ENCODE assay signal across 9 cellular contexts in the genomic region with DNA sequence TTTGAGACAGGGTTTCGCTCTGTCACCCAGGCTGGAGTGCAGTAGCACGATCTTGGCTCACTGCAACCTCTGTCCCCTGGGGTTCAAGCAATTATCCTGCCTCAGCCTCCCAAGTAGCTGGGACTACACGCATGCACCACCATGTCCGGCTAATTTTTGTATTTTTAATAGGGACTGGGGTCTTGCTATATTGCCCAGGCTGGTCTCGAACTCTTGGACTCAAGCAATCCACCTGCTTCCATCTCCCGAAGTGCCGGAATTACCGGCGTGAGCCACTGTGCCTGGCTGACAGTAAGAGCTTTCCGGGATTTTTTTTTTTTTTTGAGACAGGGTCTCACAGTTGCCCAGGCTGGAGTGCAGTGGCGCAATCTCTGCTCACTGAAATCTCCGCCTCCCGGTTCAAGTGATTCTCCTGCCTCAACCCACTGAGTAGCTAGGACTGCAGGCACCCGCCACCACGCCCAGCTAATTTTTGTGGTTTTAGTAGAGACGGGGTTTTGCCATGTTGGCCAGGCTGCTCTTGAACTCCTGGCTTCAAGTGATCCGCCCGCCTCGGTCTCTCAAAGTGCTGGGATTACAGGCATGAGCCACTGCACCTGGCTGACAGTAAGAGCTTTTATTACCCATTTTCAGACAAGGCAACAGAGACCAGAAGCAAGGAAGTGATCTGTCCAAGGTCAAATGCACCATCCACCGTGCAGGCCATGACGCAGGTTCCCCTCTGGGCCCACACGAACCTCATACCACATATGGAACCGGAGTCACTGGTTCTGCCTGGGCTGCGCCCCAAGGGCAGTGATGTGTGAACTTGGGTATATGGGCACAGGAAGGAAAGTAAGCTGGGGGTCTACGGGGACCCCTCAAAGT. TPM values are rescaled to one million over a fixed set of nuclear protein-coding genes. Genes with fewer than 3 reads are reported as not detected.
DNase-seq lines count a peak whose midpoint lies in the region; ATAC-seq and TF ChIP-seq lines count a peak whose summit lies in the region.
"Had no signal": no experiment of that assay in that cellular context is flagged by ENCODE, and none has a peak within 500 bp of the region (broad histone marks: within the 10 kb centered on the region; RNA-seq: fewer than 3 reads in every experiment).

No MANE protein-coding gene starts in this region.

- H3K4me3 ChIP-seq in tibial nerve: no peak overlapping the region

- peaks cover 0 to 67% (median 0%) of the 10 kb centered on the region in 3 donors for H3K36me3 ChIP-seq in tibial nerve

- H3K36me3 Mint-ChIP-seq in T-helper 17 cell (ENCODE audit: low read depth) (peaks cover 2% of the 10 kb centered on the region), glutamatergic neuron (ENCODE audit: unreplicated experiment) (no peaks in the 10 kb centered on the region)

- no peak for TF ChIP-seq EP300 in tibial nerve (IDR thresholded peaks at IDR 0.05)

- H3K9me3 ChIP-seq in T-helper 17 cell (ENCODE audit: control insufficient read depth, low read length, poor library complexity, severe bottlenecking): no peaks in the 10 kb centered on the region
- no peaks in the 10 kb centered on the region for H3K9me3 ChIP-seq in tibial nerve

- 82 to 88% methylated on average over 25 of the region's 25 CpGs for WGBS in tibial nerve, 2 donors

- peak; percentile 67 for DNase-seq in Right ventricle myocardium inferior (ENCODE audit: missing footprints)
- DNase-seq in Right ventricle myocardium superior: no peak
- DNase-seq in T-helper 17 cell: peak in 1 of 3 donors; percentile 35
- DNase-seq in glutamatergic neuron: no peak
- no peak for DNase-seq in tibial nerve (ENCODE audit: low spot score in 2 of 2)
- DNase-seq in 8988T: no peak
- no peak for DNase-seq in NCI-H1092 (lab: John Stamatoyannopoulos, UW)

- no peak for ATAC-seq in Right ventricle myocardium inferior
- no peak for ATAC-seq in Right ventricle myocardium superior (ENCODE audit: poor library complexity)
- ATAC-seq in T-helper 17 cell: no peak
- ATAC-seq in GM19452 (IDR thresholded peaks at IDR 0.05; ENCODE audit: unreplicated experiment): no peak

- H3K4me1 Mint-ChIP-seq in T-helper 17 cell (peaks cover 47% of the 10 kb centered on the region), glutamatergic neuron (ENCODE audit: low read depth, unreplicated experiment) (peaks cover 8% of the 10 kb centered on the region)

- peaks cover 0 to 44% (median 19%) of the 10 kb centered on the region in 4 donors for H3K4me1 ChIP-seq in tibial nerve

- H3K27ac Mint-ChIP-seq in T-helper 17 cell (peak overlapping the region; percentile 97), glutamatergic neuron (ENCODE audit: unreplicated experiment) (peak overlapping the region; percentile 28)

- no peaks in the 10 kb centered on the region for H3K27me3 ChIP-seq in tibial nerve

- H3K27me3 Mint-ChIP-seq in T-helper 17 cell (no peaks in the 10 kb centered on the region), glutamatergic neuron (ENCODE audit: unreplicated experiment) (peaks cover 6% of the 10 kb centered on the region)

- intact Hi-C loops in Right ventricle myocardium inferior (cut with DNase I) (no loop called here), Right ventricle myocardium superior (cut with DNase I) (no loop called here)

- peak overlapping the region in 3 of 4 donors; percentile 83 to 89 (median 86) for H3K27ac ChIP-seq in tibial nerve

- no peaks in the 10 kb centered on the region for H3K9me3 Mint-ChIP-seq in glutamatergic neuron (ENCODE audit: unreplicated experiment)

- peak overlapping the region; percentile 81 for H3K4me3 Mint-ChIP-seq in T-helper 17 cell
- no peak overlapping the region for H3K4me3 Mint-ChIP-seq in glutamatergic neuron (ENCODE audit: unreplicated experiment)

- no peak for TF ChIP-seq CTCF in glutamatergic neuron (IDR thresholded peaks at IDR 0.05; ENCODE audit: partially characterized antibody, unreplicated experiment)
- TF ChIP-seq CTCF in tibial nerve (IDR thresholded peaks at IDR 0.05): no peak

- no peak for TF ChIP-seq POLR2A in tibial nerve (IDR thresholded peaks at IDR 0.05)

RNA-seq across cellular contexts. Expression of gene RFX1, which starts 21.0 kb away (rescaled TPM):
- total RNA-seq in Right ventricle myocardium inferior (15.4 TPM), Right ventricle myocardium superior (13.0 TPM), T-helper 17 cell (10 to 100 TPM; 23.3 to 24.7 TPM), glutamatergic neuron (ENCODE audit: unreplicated experiment) (9.4 TPM), tibial nerve (1 to 10 TPM; 3.1 to 8.4 (median 6.0) TPM)

RNA-seq across cellular contexts. Expression of gene DCAF15, which starts 32.8 kb away (rescaled TPM):
- 18.0 TPM for total RNA-seq in Right ventricle myocardium inferior
- 15.4 TPM for total RNA-seq in Right ventricle myocardium superior
- total RNA-seq in T-helper 17 cell: 10 to 100 TPM; 88.2 to 95.8 TPM
- total RNA-seq in glutamatergic neuron (ENCODE audit: unreplicated experiment): 84.4 TPM
- 10 to 100 TPM; 14.3 to 31.5 (median 19.3) TPM for total RNA-seq in tibial nerve

RNA-seq across cellular contexts. Expression of gene RLN3, which starts 42.8 kb away (rescaled TPM):
- total RNA-seq in Right ventricle myocardium inferior (not detected), Right ventricle myocardium superior (not detected), T-helper 17 cell (not detected), glutamatergic neuron (ENCODE audit: unreplicated experiment) (not detected), tibial nerve (not detected)
- total RNA-seq: Daoy had no signal

RNA-seq across cellular contexts. Expression of gene IL27RA, which starts 46.5 kb away (rescaled TPM):
- total RNA-seq in Right ventricle myocardium inferior (5.6 TPM), Right ventricle myocardium superior (5.3 TPM), T-helper 17 cell (10 to 100 TPM; 39.6 to 51.6 TPM), glutamatergic neuron (ENCODE audit: unreplicated experiment) (not detected), tibial nerve (1 to 10 TPM; 2.4 to 3.5 (median 3.0) TPM)

RNA-seq across cellular contexts. Expression of gene PODNL1, which starts 46.9 kb away (rescaled TPM):
- total RNA-seq in Right ventricle myocardium inferior (2.5 TPM), Right ventricle myocardium superior (3.1 TPM), T-helper 17 cell (under 1 TPM in 1 of 2 donors, not detected in 1; 0.31 TPM), glutamatergic neuron (ENCODE audit: unreplicated experiment) (8.9 TPM), tibial nerve (10 to 100 TPM in 3 of 4 donors, 1 to 10 TPM in 1; 9.4 to 45.7 (median 20.7) TPM)
- total RNA-seq: Daoy had no signal
